Comparison of ENCODE assay signal across 1 cellular context in genomic region chr7:22733761-22734160, GRCh38.
TF ChIP-seq lines count a peak whose summit lies in the region.

No MANE protein-coding gene starts in this region.

TF ChIP-seq in K562, 482 proteins besides CTCF, POLR2A, EP300 and RAD21 (continued from another document):
- TF ChIP-seq HEY1 (CRISPR knock-in tag; IDR thresholded peaks at IDR 0.05; ENCODE audit: borderline replicate concordance), result no peak
- TF ChIP-seq GATAD2A (IDR thresholded peaks at IDR 0.05), result no peak
- TF ChIP-seq ZNF551 (CRISPR knock-in tag; IDR thresholded peaks at IDR 0.05), result no peak
- TF ChIP-seq FUS (optimal IDR thresholded peaks at IDR 0.05; ENCODE audit: low read depth, low read length), result no peak
- no peak for TF ChIP-seq PHF20 (IDR thresholded peaks at IDR 0.05; ENCODE audit: partially characterized antibody)
- no peak for TF ChIP-seq CREB3 (tag; conservative IDR thresholded peaks at IDR 0.05; ENCODE audit: low read depth)
- TF ChIP-seq DEAF1 (CRISPR knock-in tag; IDR thresholded peaks at IDR 0.05), result no peak
- no peak for TF ChIP-seq HMGXB4 (CRISPR knock-in tag; IDR thresholded peaks at IDR 0.05)
